8 cellular contexts compared by ENCODE assay signal in genomic region chr1:43554444-43554992, GRCh38. TPM values are rescaled to one million over a fixed set of nuclear protein-coding genes. Genes with fewer than 3 reads are reported as not detected.
A peak's percentile ranks its signal among the peaks of the same experiment; 100 is the strongest.
DNase-seq lines count a peak whose midpoint lies in the region; ATAC-seq lines count a peak whose summit lies in the region.

No MANE protein-coding gene starts in this region.

- H4K20me1 ChIP-seq in GM23248 (ENCODE audit: insufficient read depth): no peaks in the 10 kb centered on the region

- no peaks in the 10 kb centered on the region for H3K36me3 ChIP-seq in GM23248 (ENCODE audit: low read depth)

- H3K9me3 ChIP-seq in GM23248 (ENCODE audit: low read depth): no peaks in the 10 kb centered on the region

- no peaks in the 10 kb centered on the region for H3K27me3 ChIP-seq in GM23248 (replicated peaks; ENCODE audit: insufficient read depth)

- peaks cover 5% of the 10 kb centered on the region for H3F3A ChIP-seq in GM23248 (ENCODE audit: insufficient read depth)

- DNase-seq in Ammon's horn (ENCODE audit: low spot score): peak; percentile 51
- peak; percentile 76 for DNase-seq in GM23248
- peak; percentile 74 for DNase-seq in OCI-M1 (lab: John Stamatoyannopoulos, UW)
- peak; percentile 42 for DNase-seq in cerebellar cortex (ENCODE audit: low spot score)
- DNase-seq in non-pigmented ciliary epithelial cell (ENCODE audit: low read depth): peak; percentile 28
- no peak for DNase-seq in activated CD8-positive, alpha-beta memory T cell treated with anti-CD3 and anti-CD28 coated beads for 24 hours

- H3K79me2 ChIP-seq in GM23248 (ENCODE audit: insufficient read depth): no peaks in the 10 kb centered on the region

- H3K9me2 ChIP-seq in GM23248 (ENCODE audit: insufficient read depth): no peaks in the 10 kb centered on the region

- no peak overlapping the region for H2AFZ ChIP-seq in GM23248

- H3K4me2 ChIP-seq in GM23248 (ENCODE audit: unreplicated experiment): no peak overlapping the region

- no peak overlapping the region for H3K4me3 ChIP-seq in GM23248

- in situ Hi-C loops in GM23248 (cut with MboI): no loop called here

- WGBS in GM23248 (ENCODE audit: low coverage in 1 of 2, low lambda C conversion rate in 2 of 2, missing lambda C conversion rate in 2 of 2), 2 experiments: 72 to 76% methylated on average over 6 of the region's 6 CpGs

- ATAC-seq in HG02870 (IDR thresholded peaks at IDR 0.05; ENCODE audit: unreplicated experiment) (no peak), HG03469 (IDR thresholded peaks at IDR 0.05; ENCODE audit: unreplicated experiment) (no peak)

- H3K27ac ChIP-seq in GM23248: no peak overlapping the region

- peaks cover 10% of the 10 kb centered on the region for H3K4me1 ChIP-seq in GM23248 (ENCODE audit: insufficient read depth)

- no peak overlapping the region for H3K9ac ChIP-seq in GM23248

RNA-seq across cellular contexts. Expression of gene PTPRF, which starts 23.8 kb away (rescaled TPM):
- 15.0 and 16.3 TPM in 2 replicates for total RNA-seq in GM23248 (2014; rRNA removed; shearing (Covaris generic))
- polyA plus RNA-seq in GM23248 (2016; fragmentation: Nextera tagmentation; extraction: Ambion mirVana): 14.0 and 14.7 TPM in 2 replicates
